In genomic region chr3:63179862-63180522, GRCh38 we compare ENCODE assay signal across 20 cellular contexts.
DNase-seq lines count a peak whose midpoint lies in the region; ATAC-seq and TF ChIP-seq lines count a peak whose summit lies in the region.
"Had no signal": no experiment of that assay in that cellular context is flagged by ENCODE, and none has a peak within 500 bp of the region (broad histone marks: within the 10 kb centered on the region; RNA-seq: fewer than 3 reads in every experiment).

No MANE protein-coding gene starts in this region.

- intact Hi-C loops in left ventricle myocardium superior (cut with micrococcal nuclease): no loop called here

- ATAC-seq in left ventricle myocardium superior: peak; percentile 83
- ATAC-seq: GM12878 had no signal

- H3K27me3 ChIP-seq in cardiac muscle cell: no peaks in the 10 kb centered on the region
- H3K27me3 ChIP-seq: BE2C had no signal

- H3K4me1 ChIP-seq in cardiac muscle cell (ENCODE audit: low read depth): no peaks in the 10 kb centered on the region
- H3K4me1 ChIP-seq: BE2C had no signal

- H3K4me3 ChIP-seq in cardiac muscle cell: no peak overlapping the region
- H3K4me3 ChIP-seq: GM12878 had no signal

- no peak for TF ChIP-seq CTCF in cardiac muscle cell (IDR thresholded peaks at IDR 0.05; ENCODE audit: low read depth, low read length)

- DNase-seq in NAMALWA (ENCODE audit: low spot score): peak; percentile 1
- DNase-seq in cardiac muscle cell (ENCODE audit: low read depth in 1 of 2, low spot score in 1 of 2): no peak
- DNase-seq in left ventricle myocardium superior: no peak
- peak; percentile 19 for DNase-seq in pons (ENCODE audit: low spot score)
- DNase-seq in mesenteric fat pad (ENCODE audit: low spot score): no peak
- DNase-seq in HT-29 (ENCODE audit: low spot score): no peak
- no peak for DNase-seq in HuH-7.5 (ENCODE audit: low spot score)
- DNase-seq: ACHN; BE2C; C1 segment of cervical spinal cord; CD4-positive, CD25-positive, alpha-beta regulatory T cell; CD8-positive, alpha-beta memory T cell; COR-L47; DMS 273 treated with DMSO at 0.1 percent for 48 hours; DMS53; DND-41; EL; H9; IMR-90 had no signal

- no peaks in the 10 kb centered on the region for H3K36me3 ChIP-seq in cardiac muscle cell
- H3K36me3 ChIP-seq: BE2C had no signal

- no peaks in the 10 kb centered on the region for H3K9me3 ChIP-seq in cardiac muscle cell (ENCODE audit: low read depth)
- H3K9me3 ChIP-seq: BE2C had no signal

- peak overlapping the region; percentile 29 for H3K27ac ChIP-seq in cardiac muscle cell

Comparison
In these comparisons a context has a peak if more than half of its experiments do, and no peak if none do; other contexts are left out.
1. DNase-seq: peak in NAMALWA (single experiment) and pons (single experiment); none in cardiac muscle cell (0 of 2), left ventricle myocardium superior (single experiment), mesenteric fat pad (single experiment), HT-29 (single experiment) and HuH-7.5 (single experiment).